ENCODE assay signal across 11 cellular contexts in genomic region chr6:31658158-31658688, GRCh38. TPM values are rescaled to one million over a fixed set of nuclear protein-coding genes. Genes with fewer than 3 reads are reported as not detected.
DNase-seq lines count a peak whose midpoint lies in the region; ATAC-seq and TF ChIP-seq lines count a peak whose summit lies in the region.
"Had no signal": no experiment of that assay in that cellular context is flagged by ENCODE, and none has a peak within 500 bp of the region (broad histone marks: within the 10 kb centered on the region; RNA-seq: fewer than 3 reads in every experiment).

No MANE protein-coding gene starts in this region.

- TF ChIP-seq CTCF in activated B cell treated with CpG ODN at 0.5 μM for 24 hours (IDR thresholded peaks at IDR 0.05), result no peak

- H3K4me3 Mint-ChIP-seq in activated naive CD4-positive, alpha-beta T cell treated with anti-CD3 and anti-CD28 coated beads for 36 hours, result no peak overlapping the region
- H3K4me3 Mint-ChIP-seq in activated B cell treated with CpG ODN at 0.5 μM for 24 hours (peak overlapping the region; percentile 28), immature natural killer cell (peak overlapping the region; percentile 10 to 87 (median 48))
- H3K4me3 Mint-ChIP-seq in stimulated activated naive CD8-positive, alpha-beta T cell treated with anti-CD3 and anti-CD28 coated beads, Interleukin-15, amount 100 ng/mL, for 72 hours, result peak overlapping the region; percentile 94

- POLR2A ChIA-PET in activated B cell treated with CpG ODN at 0.5 μM for 24 hours (lab: Charles Lee), result interaction anchor here (0.5 to 1.2 kb wide), 6 partner anchors 32 to 1879 kb away, joined by 3 to 5 read pairs (median 4); no protein-coding TSS in a partner anchor

- CTCF ChIA-PET in activated naive CD4-positive, alpha-beta T cell treated with anti-CD3 and anti-CD28 coated beads for 36 hours (lab: Charles Lee), result interaction anchor here (1.0 kb wide), 1 partner anchor 169 kb away, joined by 3 read pairs; the partner anchor contains the start of gene HSPA1B
- CTCF ChIA-PET in activated B cell treated with CpG ODN at 0.5 μM for 24 hours (lab: Charles Lee), result interaction anchor here (1.3 kb wide), 1 partner anchor 107 kb away, joined by 3 read pairs; no protein-coding TSS in a partner anchor

- ATAC-seq in activated B cell treated with CpG ODN at 0.5 μM for 24 hours (ENCODE audit: low read depth) (no peak), GM18520 (IDR thresholded peaks at IDR 0.05; ENCODE audit: unreplicated experiment) (no peak)
- no peak for ATAC-seq in stimulated activated naive CD8-positive, alpha-beta T cell treated with anti-CD3 and anti-CD28 coated beads, Interleukin-15, amount 100 ng/mL, for 72 hours
- ATAC-seq: activated CD4-positive, CD25-positive, alpha-beta regulatory T cell treated with anti-CD3 and anti-CD28 coated beads, Interleukin-2, amount 50 U/mL, for 24 hours had no signal

- peak overlapping the region; percentile 67 for H3K27ac Mint-ChIP-seq in activated naive CD4-positive, alpha-beta T cell treated with anti-CD3 and anti-CD28 coated beads for 36 hours
- peak overlapping the region; percentile 36 for H3K27ac Mint-ChIP-seq in activated B cell treated with CpG ODN at 0.5 μM for 24 hours
- H3K27ac Mint-ChIP-seq in immature natural killer cell, result peak overlapping the region; percentile 45 to 83 (median 74)
- peak overlapping the region; percentile 64 to 85 for H3K27ac Mint-ChIP-seq in stimulated activated naive CD8-positive, alpha-beta T cell treated with anti-CD3 and anti-CD28 coated beads, Interleukin-15, amount 100 ng/mL, for 72 hours

- no peaks in the 10 kb centered on the region for H3K9me3 Mint-ChIP-seq in activated naive CD4-positive, alpha-beta T cell treated with anti-CD3 and anti-CD28 coated beads for 36 hours
- H3K9me3 Mint-ChIP-seq in activated B cell treated with CpG ODN at 0.5 μM for 24 hours (no peaks in the 10 kb centered on the region), immature natural killer cell (no peaks in the 10 kb centered on the region)
- H3K9me3 Mint-ChIP-seq in stimulated activated naive CD8-positive, alpha-beta T cell treated with anti-CD3 and anti-CD28 coated beads, Interleukin-15, amount 100 ng/mL, for 72 hours, result no peaks in the 10 kb centered on the region

- H3K36me3 Mint-ChIP-seq in activated naive CD4-positive, alpha-beta T cell treated with anti-CD3 and anti-CD28 coated beads for 36 hours (ENCODE audit: low read depth), result peaks cover 34% of the 10 kb centered on the region
- H3K36me3 Mint-ChIP-seq in activated B cell treated with CpG ODN at 0.5 μM for 24 hours (ENCODE audit: low read depth), result peaks cover 48% of the 10 kb centered on the region
- H3K36me3 Mint-ChIP-seq in immature natural killer cell, result peaks cover 4 to 8% (median 5%) of the 10 kb centered on the region in 3 donors

- no peak for DNase-seq in activated naive CD4-positive, alpha-beta T cell treated with anti-CD3 and anti-CD28 coated beads for 36 hours
- DNase-seq in activated naive CD4-positive, alpha-beta T cell (lab: John Stamatoyannopoulos, UW), result no peak
- DNase-seq in activated B cell treated with CpG ODN at 0.5 μM for 24 hours, result no peak
- no peak for DNase-seq in immature natural killer cell
- no peak for DNase-seq in stimulated activated naive CD8-positive, alpha-beta T cell treated with anti-CD3 and anti-CD28 coated beads, Interleukin-15, amount 100 ng/mL, for 72 hours
- DNase-seq in NCI-H1694 (lab: John Stamatoyannopoulos, UW), result no peak
- DNase-seq in NCI-H1092 (lab: John Stamatoyannopoulos, UW), result no peak
- DNase-seq: KBM-7 had no signal

- no peaks in the 10 kb centered on the region for H3K27me3 Mint-ChIP-seq in activated naive CD4-positive, alpha-beta T cell treated with anti-CD3 and anti-CD28 coated beads for 36 hours (ENCODE audit: low read depth)
- H3K27me3 Mint-ChIP-seq in activated B cell treated with CpG ODN at 0.5 μM for 24 hours, result no peaks in the 10 kb centered on the region
- peaks cover 0 to 4% (median 0%) of the 10 kb centered on the region in 3 donors for H3K27me3 Mint-ChIP-seq in immature natural killer cell (ENCODE audit: low read depth in 3 of 3)
- no peaks in the 10 kb centered on the region for H3K27me3 Mint-ChIP-seq in stimulated activated naive CD8-positive, alpha-beta T cell treated with anti-CD3 and anti-CD28 coated beads, Interleukin-15, amount 100 ng/mL, for 72 hours

- intact Hi-C loops in activated naive CD4-positive, alpha-beta T cell treated with anti-CD3 and anti-CD28 coated beads for 36 hours (cut with micrococcal nuclease), result no loop called here
- intact Hi-C loops in activated B cell treated with CpG ODN at 0.5 μM for 24 hours (cut with micrococcal nuclease), result no loop called here

- H3K4me1 Mint-ChIP-seq in activated naive CD4-positive, alpha-beta T cell treated with anti-CD3 and anti-CD28 coated beads for 36 hours (ENCODE audit: low read depth), result peaks cover 60% of the 10 kb centered on the region
- H3K4me1 Mint-ChIP-seq in activated B cell treated with CpG ODN at 0.5 μM for 24 hours (peaks cover 67% of the 10 kb centered on the region), immature natural killer cell (peaks cover 65 to 72% of the 10 kb centered on the region in 2 donors)
- H3K4me1 Mint-ChIP-seq in stimulated activated naive CD8-positive, alpha-beta T cell treated with anti-CD3 and anti-CD28 coated beads, Interleukin-15, amount 100 ng/mL, for 72 hours, result peaks cover 72% of the 10 kb centered on the region

RNA-seq across cellular contexts. Expression of gene C6orf47, which starts 2.4 kb away (rescaled TPM):
- total RNA-seq in activated naive CD4-positive, alpha-beta T cell treated with anti-CD3 and anti-CD28 coated beads for 36 hours, result 1 to 10 TPM; 8.8 to 9.0 TPM
- 29.0 and 29.3 TPM in 2 replicates for total RNA-seq in activated B cell treated with CpG ODN at 0.5 μM for 24 hours
- polyA plus RNA-seq in immature natural killer cell, result 10 to 100 TPM; 23.6 to 41.6 (median 26.3) TPM

RNA-seq across cellular contexts. Expression of gene APOM, which starts 2.5 kb away (rescaled TPM):
- total RNA-seq in activated naive CD4-positive, alpha-beta T cell treated with anti-CD3 and anti-CD28 coated beads for 36 hours, result 1 to 10 TPM; 2.6 to 3.7 TPM
- total RNA-seq in activated B cell treated with CpG ODN at 0.5 μM for 24 hours, result 2.2 and 2.4 TPM in 2 replicates
- 1 to 10 TPM; 1.8 to 5.7 (median 3.9) TPM for polyA plus RNA-seq in immature natural killer cell
- total RNA-seq: endothelial cell of umbilical vein had no signal

RNA-seq across cellular contexts. Expression of gene BAG6, which starts 5.8 kb away (rescaled TPM):
- total RNA-seq in activated naive CD4-positive, alpha-beta T cell treated with anti-CD3 and anti-CD28 coated beads for 36 hours, result 100 to 1,000 TPM; 286 to 295 TPM
- total RNA-seq in activated B cell treated with CpG ODN at 0.5 μM for 24 hours, result 309 and 327 TPM in 2 replicates
- polyA plus RNA-seq in immature natural killer cell, result 10 to 100 TPM in 2 of 3 donors, 1 to 10 TPM in 1; 8.5 to 22.7 (median 16.2) TPM

RNA-seq across cellular contexts. Expression of gene GPANK1, which starts 6.6 kb away (rescaled TPM):
- 10 to 100 TPM; 31.2 to 32.4 TPM for total RNA-seq in activated naive CD4-positive, alpha-beta T cell treated with anti-CD3 and anti-CD28 coated beads for 36 hours
- 23.0 and 24.2 TPM in 2 replicates for total RNA-seq in activated B cell treated with CpG ODN at 0.5 μM for 24 hours
- 10 to 100 TPM; 17.2 to 29.3 (median 22.9) TPM for polyA plus RNA-seq in immature natural killer cell

RNA-seq across cellular contexts. Expression of gene CSNK2B, which starts 7.7 kb away (rescaled TPM):
- total RNA-seq in activated naive CD4-positive, alpha-beta T cell treated with anti-CD3 and anti-CD28 coated beads for 36 hours, result 100 to 1,000 TPM; 215 to 219 TPM
- total RNA-seq in activated B cell treated with CpG ODN at 0.5 μM for 24 hours, result 190 and 191 TPM in 2 replicates
- polyA plus RNA-seq in immature natural killer cell, result 100 to 1,000 TPM; 253 to 291 (median 289) TPM
